9 cellular contexts compared by ENCODE assay signal in the genomic region with DNA sequence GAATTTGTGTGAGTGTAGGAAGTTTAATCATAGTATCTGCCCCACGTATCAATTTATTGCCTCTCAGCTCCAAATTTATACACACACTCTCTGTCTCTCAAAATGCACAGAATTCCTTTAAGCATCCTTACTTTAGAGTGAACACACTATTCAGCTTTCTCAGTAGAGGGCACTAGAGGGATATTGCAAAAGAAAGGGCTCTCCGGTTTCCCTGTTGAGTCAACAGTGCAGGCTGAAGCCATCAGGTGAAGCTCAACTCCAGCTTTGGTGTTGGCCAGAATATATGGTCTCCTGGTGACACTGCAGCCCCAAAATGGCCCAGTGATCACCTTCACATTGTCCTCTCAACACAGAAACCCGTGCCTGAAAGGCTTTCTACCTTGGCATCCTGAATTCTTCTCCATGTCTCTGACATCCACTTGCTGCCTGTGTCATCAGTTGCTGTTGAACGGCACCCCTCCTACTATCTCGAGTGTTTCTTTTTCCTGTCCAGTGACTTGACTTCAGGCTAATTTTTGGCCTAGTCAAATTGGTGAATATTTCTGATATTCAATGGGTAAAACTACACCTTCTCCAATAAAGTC.
DNase-seq lines count a peak whose midpoint lies in the region; ATAC-seq and TF ChIP-seq lines count a peak whose summit lies in the region.
"Had no signal": no experiment of that assay in that cellular context is flagged by ENCODE, and none has a peak within 500 bp of the region (broad histone marks: within the 10 kb centered on the region; RNA-seq: fewer than 3 reads in every experiment).

No MANE protein-coding gene starts in this region.

- no peak overlapping the region for H3K27ac ChIP-seq in HEK293 (ENCODE audit: extremely low read depth, low read depth, low read length)

- no peaks in the 10 kb centered on the region for H3K36me3 Mint-ChIP-seq in activated T-cell treated with anti-CD3 and anti-CD28 coated beads, Interleukin-2, amount 50 U/mL, for 4 hours (ENCODE audit: insufficient read depth)
- H3K36me3 Mint-ChIP-seq: activated naive CD8-positive, alpha-beta T cell had no signal

- H3K9me3 Mint-ChIP-seq in activated T-cell treated with anti-CD3 and anti-CD28 coated beads, Interleukin-2, amount 50 U/mL, for 4 hours = peaks cover 11% of the 10 kb centered on the region

- H3K27me3 Mint-ChIP-seq in activated T-cell treated with anti-CD3 and anti-CD28 coated beads, Interleukin-2, amount 50 U/mL, for 4 hours (ENCODE audit: low read depth) = no peaks in the 10 kb centered on the region
- H3K27me3 Mint-ChIP-seq: activated naive CD8-positive, alpha-beta T cell had no signal

- H3K4me1 Mint-ChIP-seq in activated T-cell treated with anti-CD3 and anti-CD28 coated beads, Interleukin-2, amount 50 U/mL, for 4 hours (ENCODE audit: low read depth) = no peaks in the 10 kb centered on the region

- no peak overlapping the region for H3K4me3 Mint-ChIP-seq in activated T-cell treated with anti-CD3 and anti-CD28 coated beads, Interleukin-2, amount 50 U/mL, for 4 hours
- H3K4me3 Mint-ChIP-seq: activated naive CD8-positive, alpha-beta T cell had no signal

- DNase-seq in COR-L47 (lab: John Stamatoyannopoulos, UW) (peak; percentile 12), NCI-H510A (lab: John Stamatoyannopoulos, UW) (peak; percentile 1), cerebellum (ENCODE audit: low spot score) (peak; percentile 17), omental fat pad (ENCODE audit: low spot score) (no peak), NCI-H1436 treated with DMSO at 0.1 percent for 48 hours (lab: John Stamatoyannopoulos, UW) (no peak)
- no peak for DNase-seq in activated T-cell treated with anti-CD3 and anti-CD28 coated beads, Interleukin-2, amount 50 U/mL, for 4 hours

- POLR2A ChIA-PET in HEK293 (lab: Yijun Ruan, JAX) = no interaction called here

- H3K4me1 ChIP-seq in HEK293 (ENCODE audit: control insufficient read depth, insufficient read depth, low read length) = no peaks in the 10 kb centered on the region

- no peaks in the 10 kb centered on the region for H3K9me3 ChIP-seq in HEK293 (ENCODE audit: control insufficient read depth, insufficient read depth, low read depth, low read length)

- CTCF ChIA-PET in HEK293 (lab: Yijun Ruan, JAX) = interaction anchor here (0.6 to 1.2 kb wide), 6 partner anchors 16 to 1025 kb away, joined by 3 to 7 read pairs (median 4); no protein-coding TSS in a partner anchor

- ATAC-seq in omental fat pad (ENCODE audit: low FRiP score) (peak; percentile 81), GM21576 (IDR thresholded peaks at IDR 0.05; ENCODE audit: unreplicated experiment) (no peak)
- no peak for ATAC-seq in activated T-cell treated with anti-CD3 and anti-CD28 coated beads, Interleukin-2, amount 50 U/mL, for 4 hours

- H3K36me3 ChIP-seq in HEK293 (ENCODE audit: control insufficient read depth in 2 of 2, insufficient read depth in 1 of 2, low read length in 2 of 2) = no peaks in the 10 kb centered on the region

- no peak overlapping the region for H3K4me3 ChIP-seq in HEK293 (ENCODE audit: low read depth, low read length)

- no peak for TF ChIP-seq CTCF in HEK293 (tag by site-specific recombination; IDR thresholded peaks at IDR 0.05)
- TF ChIP-seq CTCF in omental fat pad (IDR thresholded peaks at IDR 0.05) = no peak

TF ChIP-seq in HEK293, 187 proteins besides CTCF, POLR2A, EP300 and RAD21:
- TF ChIP-seq ZNF10 (tag by site-specific recombination; IDR thresholded peaks at IDR 0.05) (peak; percentile 81), GLI2 (tag by site-specific recombination; IDR thresholded peaks at IDR 0.05; ENCODE audit: borderline replicate concordance, low read depth) (no peak), ZNF654 (tag by site-specific recombination; IDR thresholded peaks at IDR 0.05; ENCODE audit: low read depth) (peak; percentile 34), ZSCAN30 (tag by site-specific recombination; IDR thresholded peaks at IDR 0.05) (peak; percentile 89), KLF17 (tag by site-specific recombination; IDR thresholded peaks at IDR 0.05) (no peak)

Comparison
In these comparisons a context has a peak if more than half of its experiments do, and no peak if none do; other contexts are left out.
1. DNase-seq: peak in COR-L47 (single experiment), NCI-H510A (single experiment) and cerebellum (single experiment); none in omental fat pad (single experiment), NCI-H1436 treated with DMSO at 0.1 percent for 48 hours (single experiment) and activated T-cell treated with anti-CD3 and anti-CD28 coated beads, Interleukin-2, amount 50 U/mL, for 4 hours (single experiment).